Comparison of ENCODE assay signal across 12 cellular contexts in the genomic region with DNA sequence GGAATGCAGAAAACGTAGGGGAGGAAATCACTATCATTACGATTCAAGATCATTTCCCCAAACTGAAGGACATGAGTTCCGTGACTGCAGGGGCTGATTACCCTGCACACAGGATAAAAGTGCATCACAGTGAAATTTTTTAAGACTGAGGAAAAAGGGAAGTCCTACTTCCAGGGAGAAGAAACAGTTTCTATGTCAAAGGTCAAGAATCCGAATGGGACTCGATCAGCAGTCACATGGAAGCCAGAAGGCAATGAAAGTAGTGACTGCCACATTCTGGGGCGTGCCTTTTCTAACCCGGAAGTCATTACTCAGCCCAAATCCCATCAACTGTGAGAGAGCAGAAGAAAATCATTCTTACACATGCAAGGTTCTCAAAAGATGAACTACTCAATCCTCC. TPM values are rescaled to one million over a fixed set of nuclear protein-coding genes. Genes with fewer than 3 reads are reported as not detected.
DNase-seq lines count a peak whose midpoint lies in the region; ATAC-seq and TF ChIP-seq lines count a peak whose summit lies in the region.
"Had no signal": no experiment of that assay in that cellular context is flagged by ENCODE, and none has a peak within 500 bp of the region (broad histone marks: within the 10 kb centered on the region; RNA-seq: fewer than 3 reads in every experiment).

No MANE protein-coding gene starts in this region.

- H3K4me1 Mint-ChIP-seq in endodermal cell: peaks cover 4% of the 10 kb centered on the region

- peaks cover 52% of the 10 kb centered on the region for H4K20me1 ChIP-seq in IMR-90 (ENCODE audit: insufficient read depth, low read length)

- H3K9me3 ChIP-seq in IMR-90 (ENCODE audit: control insufficient read depth, insufficient read depth, low read length) (no peaks in the 10 kb centered on the region), endodermal cell (ENCODE audit: control insufficient read depth, low read length) (no peaks in the 10 kb centered on the region)

- H2AFZ ChIP-seq in IMR-90 (replicated peaks; ENCODE audit: low read length, poor library complexity): no peak overlapping the region

- H3K36me3 ChIP-seq in IMR-90 (ENCODE audit: control insufficient read depth, insufficient read depth, low read length) (no peaks in the 10 kb centered on the region), endodermal cell (ENCODE audit: control insufficient read depth, insufficient read depth, low read length) (peaks cover 6% of the 10 kb centered on the region)

- ATAC-seq in IMR-90 (ENCODE audit: low read depth) (no peak), HG02759 (IDR thresholded peaks at IDR 0.05; ENCODE audit: unreplicated experiment) (no peak)

- peaks cover 18% of the 10 kb centered on the region for H3K36me3 Mint-ChIP-seq in endodermal cell (ENCODE audit: low read depth)

- CTCF ChIA-PET in IMR-90 (lab: Yijun Ruan, JAX): no interaction called here

- no peaks in the 10 kb centered on the region for H3K27me3 Mint-ChIP-seq in endodermal cell (ENCODE audit: insufficient read depth)
- H3K27me3 Mint-ChIP-seq: stimulated activated naive CD8-positive, alpha-beta T cell treated with anti-CD3 and anti-CD28 coated beads, Interleukin-15, Interleukin-2, amounts not matched to agents 100 ng/mL and 50 ng/mL, for 24 hours had no signal

- no peak overlapping the region for H4K91ac ChIP-seq in IMR-90 (ENCODE audit: insufficient read depth, low read depth, low read length)

- H2BK5ac ChIP-seq in IMR-90 (ENCODE audit: low read depth, low read length, poor library complexity, severe bottlenecking): no peak overlapping the region

- POLR2A ChIA-PET in IMR-90 (lab: Charles Lee; ENCODE audit: unreplicated experiment): no interaction called here

- no peak overlapping the region for H2AK5ac ChIP-seq in IMR-90 (ENCODE audit: low read depth, low read length)

- no peak overlapping the region for H2AK9ac ChIP-seq in IMR-90 (replicated peaks; ENCODE audit: low read depth, low read length, poor library complexity)

- no peak overlapping the region for H3K56ac ChIP-seq in IMR-90 (ENCODE audit: extremely low read depth, insufficient read depth, low read length)

- 47% methylated on average over 2 of the region's 7 CpGs; no CpG with 5 or more reads in 1 of the 2 experiments for WGBS in IMR-90 (ENCODE audit: extremely low coverage in 2 of 2, insufficient read length in 1 of 2), 2 experiments
- 88 to 97% methylated on average over 6 to 7 of the region's 7 CpGs for WGBS in endodermal cell (ENCODE audit: insufficient coverage in 1 of 2, insufficient read length in 1 of 2), 2 experiments

- H3K4me3 ChIP-seq in IMR-90 (ENCODE audit: insufficient read depth, low read depth, low read length): no peak overlapping the region
- no peak overlapping the region for H3K4me3 ChIP-seq in endodermal cell (ENCODE audit: low read length)

- H2BK15ac ChIP-seq in IMR-90 (ENCODE audit: low read depth, low read length): no peak overlapping the region

- no peak overlapping the region for H3K4me2 ChIP-seq in IMR-90 (ENCODE audit: low read depth, low read length)

- H3K27ac ChIP-seq in IMR-90 (ENCODE audit: insufficient read depth, low read length): no peak overlapping the region
- H3K27ac ChIP-seq in endodermal cell (ENCODE audit: low read depth, low read length): no peak overlapping the region

- peaks cover 27 to 78% of the 10 kb centered on the region in 2 experiments for H3K79me1 ChIP-seq in IMR-90 (ENCODE audit: low read depth in 1 of 2, low read length in 2 of 2)

- in situ Hi-C loops in IMR-90 (cut with MboI; ENCODE audit: low sequenced_read_pairs): no loop called here

- TF ChIP-seq RAD21 in IMR-90 (IDR thresholded peaks at IDR 0.05; ENCODE audit: low read length): no peak

- no peak overlapping the region for H3K14ac ChIP-seq in IMR-90 (replicated peaks; ENCODE audit: low read depth, low read length)

- H3K4ac ChIP-seq in IMR-90 (ENCODE audit: low read depth, low read length): no peak overlapping the region

- no TSS peak for BruUV-seq in IMR-90 (replicated peaks; lab: Mats Ljungman, UMichigan)

- H3K4me3 Mint-ChIP-seq in endodermal cell: no peak overlapping the region
- H3K4me3 Mint-ChIP-seq: stimulated activated naive CD8-positive, alpha-beta T cell treated with anti-CD3 and anti-CD28 coated beads, Interleukin-15, Interleukin-2, amounts not matched to agents 100 ng/mL and 50 ng/mL, for 24 hours had no signal

- H4K8ac ChIP-seq in IMR-90 (ENCODE audit: low read depth in 2 of 2, low read length in 2 of 2): no peak overlapping the region

- intact Hi-C loops in IMR-90 (cut with micrococcal nuclease): no loop called here

- DNase-seq in AG08395 (ENCODE audit: low spot score) (peak; percentile 80), IMR-90 (peak; percentile 17), endodermal cell (no peak), mucosa of gallbladder (ENCODE audit: low spot score) (peak; percentile 10), NCI-H2171 treated with DMSO at 0.1 percent for 48 hours (lab: John Stamatoyannopoulos, UW) (no peak), activated gamma-delta T cell (lab: John Stamatoyannopoulos, UW) (no peak), OCI-M2 (lab: John Stamatoyannopoulos, UW; ENCODE audit: unreplicated experiment) (no peak)
- DNase-seq: activated CD8-positive, alpha-beta memory T cell treated with anti-CD3 and anti-CD28 coated beads for 24 hours; cerebellar nuclear complex; KG1 had no signal

- H2BK20ac ChIP-seq in IMR-90 (ENCODE audit: low read depth, low read length): no peak overlapping the region

- no peak overlapping the region for H4K5ac ChIP-seq in IMR-90 (ENCODE audit: low read depth, low read length)

- TF ChIP-seq POLR2A in IMR-90 (IDR thresholded peaks at IDR 0.05; ENCODE audit: low read depth, low read length): no peak

- TF ChIP-seq CTCF in IMR-90 (conservative IDR thresholded peaks at IDR 0.05; ENCODE audit: low read depth, low read length): no peak
- no peak for TF ChIP-seq CTCF in endodermal cell (conservative IDR thresholded peaks at IDR 0.05)

- H3K9ac ChIP-seq in IMR-90 (ENCODE audit: low read depth, low read length) (no peak overlapping the region), endodermal cell (ENCODE audit: extremely low read depth, low read length, poor library complexity, severe bottlenecking) (no peak overlapping the region)

- no peaks in the 10 kb centered on the region for H3K9me3 Mint-ChIP-seq in endodermal cell
- H3K9me3 Mint-ChIP-seq: stimulated activated naive CD8-positive, alpha-beta T cell treated with anti-CD3 and anti-CD28 coated beads, Interleukin-15, Interleukin-2, amounts not matched to agents 100 ng/mL and 50 ng/mL, for 24 hours had no signal

- no peak overlapping the region for H3K23ac ChIP-seq in IMR-90 (ENCODE audit: low read depth, low read length)

- dilution Hi-C loops in IMR-90 (cut with HindIII; ENCODE audit: low sequenced_read_pairs, unreplicated experiment): no loop called here

- H3K27me3 ChIP-seq in IMR-90 (ENCODE audit: control insufficient read depth, insufficient read depth, low read length): no peaks in the 10 kb centered on the region
- no peaks in the 10 kb centered on the region for H3K27me3 ChIP-seq in endodermal cell (ENCODE audit: control insufficient read depth, insufficient read depth, low read length, poor library complexity, severe bottlenecking)

- H3K4me1 ChIP-seq in IMR-90 (ENCODE audit: control insufficient read depth, insufficient read depth, low read length) (no peaks in the 10 kb centered on the region; the same call in 1 of the 2 replicates), endodermal cell (ENCODE audit: control insufficient read depth, insufficient read depth, low read length) (no peaks in the 10 kb centered on the region)

- H3K18ac ChIP-seq in IMR-90 (ENCODE audit: low read depth, low read length): no peak overlapping the region

- no peak overlapping the region for H2BK120ac ChIP-seq in IMR-90 (ENCODE audit: low read depth, low read length)

- peaks cover 10% of the 10 kb centered on the region for H3K9me1 ChIP-seq in IMR-90 (ENCODE audit: insufficient read depth, low read length)

- H3K27ac Mint-ChIP-seq in endodermal cell: peak overlapping the region; percentile 8
- H3K27ac Mint-ChIP-seq: stimulated activated naive CD8-positive, alpha-beta T cell treated with anti-CD3 and anti-CD28 coated beads, Interleukin-15, Interleukin-2, amounts not matched to agents 100 ng/mL and 50 ng/mL, for 24 hours had no signal

TF ChIP-seq in IMR-90, 13 proteins besides CTCF, POLR2A, EP300 and RAD21:
- TF ChIP-seq MAZ (IDR thresholded peaks at IDR 0.05; ENCODE audit: borderline replicate concordance, low read depth, low read length): no peak

RNA-seq across cellular contexts. Expression of a gene that starts 12.1 kb away (rescaled TPM):
- total RNA-seq in IMR-90 (2012; rRNA removed): 32.2 and 34.4 TPM in 2 replicates
- polyA plus RNA-seq in IMR-90 (2012; rRNA removed): 11.4 and 13.3 TPM in 2 replicates
- polyA plus RNA-seq in IMR-90 (2012; cell fraction: cytosol; rRNA removed): 6.0 and 6.6 TPM in 2 replicates
- 28.8 and 34.0 TPM in 2 replicates for polyA plus RNA-seq in IMR-90 (2012; cell fraction: nucleus; rRNA removed; ENCODE audit: low replicate concordance)
- 10 to 100 TPM; 21.5 to 29.4 TPM for total RNA-seq in endodermal cell
- polyA plus RNA-seq in endodermal cell (2013, experiment 1 of 2): 15.0 TPM
- 14.1 TPM for polyA plus RNA-seq in endodermal cell (2013, experiment 2 of 2)
- total RNA-seq in mucosa of gallbladder: 48.3 TPM

RNA-seq across cellular contexts. Expression of a gene that starts 12.3 kb away (rescaled TPM):
- 14.7 and 15.2 TPM in 2 replicates for total RNA-seq in IMR-90 (2012; rRNA removed)
- 22.2 and 23.6 TPM in 2 replicates for polyA plus RNA-seq in IMR-90 (2012; rRNA removed)
- polyA plus RNA-seq in IMR-90 (2012; cell fraction: cytosol; rRNA removed): 32.8 and 33.6 TPM in 2 replicates
- polyA plus RNA-seq in IMR-90 (2012; cell fraction: nucleus; rRNA removed; ENCODE audit: low replicate concordance): 9.0 and 14.1 TPM in 2 replicates
- total RNA-seq in endodermal cell: 1 to 10 TPM; 6.7 to 6.8 TPM
- polyA plus RNA-seq in endodermal cell (2013, experiment 1 of 2): 18.3 TPM
- 15.6 TPM for polyA plus RNA-seq in endodermal cell (2013, experiment 2 of 2)
- total RNA-seq in mucosa of gallbladder: 21.6 TPM

Comparison
In these comparisons a context has a peak if more than half of its experiments do, and no peak if none do; other contexts are left out.
1. DNase-seq: peak in AG08395 (single experiment), IMR-90 (single experiment) and mucosa of gallbladder (single experiment); none in endodermal cell (single experiment), NCI-H2171 treated with DMSO at 0.1 percent for 48 hours (single experiment), activated gamma-delta T cell (single experiment) and OCI-M2 (single experiment).